Comparison of ENCODE assay signal across 1 cellular context in the genomic region with DNA sequence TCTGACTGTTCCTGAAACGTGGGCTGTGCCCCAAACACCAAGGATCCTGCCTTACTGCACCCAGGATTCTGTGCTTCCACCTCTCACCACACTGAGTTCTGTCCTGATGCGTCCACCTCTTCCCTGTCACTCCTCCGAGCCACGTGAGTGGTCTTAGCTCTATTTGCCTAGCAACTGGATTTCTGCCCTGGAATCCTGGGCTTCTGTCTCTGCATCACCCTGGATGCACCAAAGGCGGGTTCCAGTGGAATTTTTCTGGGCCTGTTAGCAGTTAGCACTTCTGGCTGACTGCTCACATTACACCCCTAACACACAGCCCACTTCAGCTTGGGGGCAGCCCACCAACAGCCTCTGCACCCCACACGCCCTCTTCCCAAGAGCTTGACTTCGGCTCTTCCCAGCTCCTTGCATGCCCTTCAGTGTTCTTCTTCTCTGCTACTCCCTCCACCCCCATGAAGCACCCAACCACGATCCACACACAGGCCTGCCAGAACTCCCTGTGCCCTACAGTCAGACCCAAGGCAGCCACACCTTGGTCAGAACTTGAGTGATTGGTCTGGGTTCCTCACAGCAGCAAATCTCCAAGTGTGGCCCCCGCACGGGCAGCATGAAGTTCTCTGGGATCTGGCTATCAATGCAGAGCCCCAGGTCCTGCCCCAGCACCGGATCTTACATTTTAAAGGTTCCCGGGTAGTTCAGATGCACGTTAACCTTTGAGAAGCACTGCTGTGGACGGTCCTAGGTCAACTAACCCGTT.
TF ChIP-seq lines count a peak whose summit lies in the region.

No MANE protein-coding gene starts in this region.

TF ChIP-seq in WTC11, 78 proteins besides CTCF, POLR2A, EP300 and RAD21 (continued from another document):
- TF ChIP-seq FOXJ3 (CRISPR knock-in tag; IDR thresholded peaks at IDR 0.05; ENCODE audit: borderline replicate concordance) (no peak), PREB (CRISPR knock-in tag; IDR thresholded peaks at IDR 0.05; ENCODE audit: borderline replicate concordance) (no peak), ZNF317 (CRISPR knock-in tag; IDR thresholded peaks at IDR 0.05; ENCODE audit: borderline replicate concordance, low read depth) (no peak), ZNF512 (CRISPR knock-in tag; IDR thresholded peaks at IDR 0.05; ENCODE audit: borderline replicate concordance) (no peak), CREM (CRISPR knock-in tag; IDR thresholded peaks at IDR 0.05) (no peak), TEAD1 (CRISPR knock-in tag; IDR thresholded peaks at IDR 0.05) (no peak), FOXK1 (CRISPR knock-in tag; IDR thresholded peaks at IDR 0.05) (no peak), PRRX2 (CRISPR knock-in tag; IDR thresholded peaks at IDR 0.05) (no peak), RORB (CRISPR knock-in tag; IDR thresholded peaks at IDR 0.05) (no peak), ATF3 (CRISPR knock-in tag; conservative IDR thresholded peaks at IDR 0.05) (no peak), ZNF416 (CRISPR knock-in tag; IDR thresholded peaks at IDR 0.05) (no peak), NFE2L1 (CRISPR knock-in tag; IDR thresholded peaks at IDR 0.05) (no peak)
- TF ChIP-seq, protein P1, sequence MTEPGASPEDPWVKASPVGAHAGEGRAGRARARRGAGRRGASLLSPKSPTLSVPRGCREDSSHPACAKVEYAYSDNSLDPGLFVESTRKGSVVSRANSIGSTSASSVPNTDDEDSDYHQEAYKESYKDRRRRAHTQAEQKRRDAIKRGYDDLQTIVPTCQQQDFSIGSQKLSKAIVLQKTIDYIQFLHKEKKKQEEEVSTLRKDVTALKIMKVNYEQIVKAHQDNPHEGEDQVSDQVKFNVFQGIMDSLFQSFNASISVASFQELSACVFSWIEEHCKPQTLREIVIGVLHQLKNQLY (CRISPR knock-in tag; IDR thresholded peaks at IDR 0.05), result no peak
- TF ChIP-seq, protein P2, sequence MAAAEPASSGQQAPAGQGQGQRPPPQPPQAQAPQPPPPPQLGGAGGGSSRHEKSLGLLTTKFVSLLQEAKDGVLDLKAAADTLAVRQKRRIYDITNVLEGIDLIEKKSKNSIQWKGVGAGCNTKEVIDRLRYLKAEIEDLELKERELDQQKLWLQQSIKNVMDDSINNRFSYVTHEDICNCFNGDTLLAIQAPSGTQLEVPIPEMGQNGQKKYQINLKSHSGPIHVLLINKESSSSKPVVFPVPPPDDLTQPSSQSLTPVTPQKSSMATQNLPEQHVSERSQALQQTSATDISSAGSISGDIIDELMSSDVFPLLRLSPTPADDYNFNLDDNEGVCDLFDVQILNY (CRISPR knock-in tag; IDR thresholded peaks at IDR 0.05), result no peak
- TF ChIP-seq, protein P3, sequence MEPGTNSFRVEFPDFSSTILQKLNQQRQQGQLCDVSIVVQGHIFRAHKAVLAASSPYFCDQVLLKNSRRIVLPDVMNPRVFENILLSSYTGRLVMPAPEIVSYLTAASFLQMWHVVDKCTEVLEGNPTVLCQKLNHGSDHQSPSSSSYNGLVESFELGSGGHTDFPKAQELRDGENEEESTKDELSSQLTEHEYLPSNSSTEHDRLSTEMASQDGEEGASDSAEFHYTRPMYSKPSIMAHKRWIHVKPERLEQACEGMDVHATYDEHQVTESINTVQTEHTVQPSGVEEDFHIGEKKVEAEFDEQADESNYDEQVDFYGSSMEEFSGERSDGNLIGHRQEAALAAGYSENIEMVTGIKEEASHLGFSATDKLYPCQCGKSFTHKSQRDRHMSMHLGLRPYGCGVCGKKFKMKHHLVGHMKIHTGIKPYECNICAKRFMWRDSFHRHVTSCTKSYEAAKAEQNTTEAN (CRISPR knock-in tag; IDR thresholded peaks at IDR 0.05), result no peak
